ENCODE assay signal across 20 cellular contexts in genomic region chr5:37477426-37477825, GRCh38.
DNase-seq lines count a peak whose midpoint lies in the region; ATAC-seq and TF ChIP-seq lines count a peak whose summit lies in the region.
"Had no signal": no experiment of that assay in that cellular context is flagged by ENCODE, and none has a peak within 500 bp of the region (broad histone marks: within the 10 kb centered on the region; RNA-seq: fewer than 3 reads in every experiment).

No MANE protein-coding gene starts in this region.

- H3K4me1 ChIP-seq in GM23338 (ENCODE audit: insufficient read depth), result peaks cover 8% of the 10 kb centered on the region
- H3K4me1 ChIP-seq in KMS-11 (ENCODE audit: low read depth, poor library complexity, severe bottlenecking), result peaks cover 29% of the 10 kb centered on the region
- H3K4me1 ChIP-seq: A549 had no signal

- H3K4me2 ChIP-seq in GM23338 (0 out of 2 replicates have a peak overlapping the region, but pooled peaks have one; percentile 16), KMS-11 (peak overlapping the region; percentile 33)
- H3K4me2 ChIP-seq: A549 had no signal

- H3K27me3 Mint-ChIP-seq in GM23338 (ENCODE audit: insufficient read depth, low read depth, poor library complexity) (peaks cover 3% of the 10 kb centered on the region), WTC11 (ENCODE audit: low read depth) (peaks cover 3% of the 10 kb centered on the region; the same call in 1 of the 2 replicates)
- H3K27me3 Mint-ChIP-seq: CD4-positive, alpha-beta memory T cell had no signal

- no peak overlapping the region for H3K27ac ChIP-seq in GM23338 (ENCODE audit: low read depth)
- peak overlapping the region; percentile 32; the same call in 1 of the 2 replicates for H3K27ac ChIP-seq in KMS-11
- H3K27ac ChIP-seq: A549, GM23248 had no signal

- H3K9ac ChIP-seq in KMS-11, result no peak overlapping the region
- H3K9ac ChIP-seq: GM23248 had no signal

- TF ChIP-seq CTCF in GM23338 (conservative IDR thresholded peaks at IDR 0.05; ENCODE audit: low read depth in 2 of 2) (no peak), KMS-11 (conservative IDR thresholded peaks at IDR 0.05; ENCODE audit: low read depth, low read length) (no peak), WTC11 (IDR thresholded peaks at IDR 0.05) (no peak)

- POLR2A ChIA-PET in WTC11 (lab: Charles Lee), result no interaction called here

- H3K9me3 Mint-ChIP-seq in GM23338 (peaks cover 39% of the 10 kb centered on the region), WTC11 (peaks cover 51% of the 10 kb centered on the region)

- CTCF ChIA-PET in WTC11 (lab: Charles Lee), result no interaction called here

- H3K4me3 ChIP-seq in GM23338 (no peak overlapping the region), KMS-11 (IDR thresholded peaks at IDR 0.05; ENCODE audit: insufficient read depth, low read depth, low read length) (no peak overlapping the region), H7 (ENCODE audit: insufficient read depth, low read depth, low read length) (no peak overlapping the region)
- H3K4me3 ChIP-seq: A549, GM23248 had no signal

- H3K4me1 Mint-ChIP-seq in GM23338 (peaks cover 7% of the 10 kb centered on the region), WTC11 (peaks cover 9% of the 10 kb centered on the region)

- peak overlapping the region; percentile 26; the same call in 1 of the 2 replicates for H3K27ac Mint-ChIP-seq in GM23338
- no peak overlapping the region for H3K27ac Mint-ChIP-seq in WTC11
- H3K27ac Mint-ChIP-seq: CD4-positive, alpha-beta memory T cell had no signal

- H4K20me1 ChIP-seq in GM23338 (replicated peaks; ENCODE audit: insufficient read depth) (no peaks in the 10 kb centered on the region), KMS-11 (ENCODE audit: insufficient read depth) (no peaks in the 10 kb centered on the region)

- no peaks in the 10 kb centered on the region for H3K27me3 ChIP-seq in GM23338 (ENCODE audit: insufficient read depth)
- H3K27me3 ChIP-seq in KMS-11 (ENCODE audit: insufficient read depth, low read depth), result no peaks in the 10 kb centered on the region
- no peaks in the 10 kb centered on the region for H3K27me3 ChIP-seq in H7 (ENCODE audit: control insufficient read depth, insufficient read depth, low read length)

- H3F3A ChIP-seq in GM23338 (replicated peaks; ENCODE audit: low read depth), result no peaks in the 10 kb centered on the region

- H3K4me3 Mint-ChIP-seq in GM23338 (no peak overlapping the region), WTC11 (no peak overlapping the region)
- H3K4me3 Mint-ChIP-seq: CD4-positive, alpha-beta memory T cell had no signal

- H2AFZ ChIP-seq in GM23338 (no peak overlapping the region), KMS-11 (ENCODE audit: low read depth) (no peak overlapping the region)
- H2AFZ ChIP-seq: GM23248 had no signal

- ATAC-seq in GM23338 (no peak), WTC11 (peak; percentile 62), GM19035 (IDR thresholded peaks at IDR 0.05; ENCODE audit: unreplicated experiment) (no peak)
- ATAC-seq: A549 had no signal

- H3K36me3 ChIP-seq in GM23338 (ENCODE audit: insufficient read depth), result 0 out of 2 replicates have a peak, but pooled peaks cover 9% of the 10 kb centered on the region
- no peaks in the 10 kb centered on the region for H3K36me3 ChIP-seq in KMS-11 (ENCODE audit: insufficient read depth)
- no peaks in the 10 kb centered on the region; the same call in 1 of the 2 replicates for H3K36me3 ChIP-seq in H7 (replicated peaks; ENCODE audit: control insufficient read depth, insufficient read depth, low read length)

- H3K79me2 ChIP-seq in GM23338 (replicated peaks; ENCODE audit: insufficient read depth) (no peaks in the 10 kb centered on the region), KMS-11 (ENCODE audit: insufficient read depth, low read depth) (no peaks in the 10 kb centered on the region)

- peaks cover 61% of the 10 kb centered on the region for H3K36me3 Mint-ChIP-seq in GM23338 (ENCODE audit: low read depth)
- H3K36me3 Mint-ChIP-seq in WTC11, result peaks cover 51% of the 10 kb centered on the region

- no peak for DNase-seq in GM23338 (ENCODE audit: low spot score)
- DNase-seq in WTC11 (ENCODE audit: low spot score), result no peak
- peak; percentile 30 for DNase-seq in myocyte (ENCODE audit: low read depth)
- no peak for DNase-seq in H7
- DNase-seq in T-helper 9 cell, result no peak
- no peak for DNase-seq in SKM-1 treated with dmso at 0.1 percent for 144 hours (lab: John Stamatoyannopoulos, UW; ENCODE audit: unreplicated experiment)
- DNase-seq: 8988T; ACHN; C1 segment of cervical spinal cord; Calu3; CD4-positive, alpha-beta memory T cell; COR-L47; DMS53; DMS79 treated with DMSO at 0.1 percent for 48 hours; GF-D8; GM23248; HCEC 1CT had no signal

- no peaks in the 10 kb centered on the region for H3K9me2 ChIP-seq in GM23338 (ENCODE audit: insufficient read depth)

TF ChIP-seq in WTC11, 78 proteins besides CTCF, POLR2A, EP300 and RAD21:
- TF ChIP-seq PREB (CRISPR knock-in tag; IDR thresholded peaks at IDR 0.05; ENCODE audit: borderline replicate concordance), result no peak
- no peak for TF ChIP-seq TP53 (CRISPR knock-in tag; IDR thresholded peaks at IDR 0.05)
